Comparison of ENCODE assay signal across 8 cellular contexts in the genomic region with DNA sequence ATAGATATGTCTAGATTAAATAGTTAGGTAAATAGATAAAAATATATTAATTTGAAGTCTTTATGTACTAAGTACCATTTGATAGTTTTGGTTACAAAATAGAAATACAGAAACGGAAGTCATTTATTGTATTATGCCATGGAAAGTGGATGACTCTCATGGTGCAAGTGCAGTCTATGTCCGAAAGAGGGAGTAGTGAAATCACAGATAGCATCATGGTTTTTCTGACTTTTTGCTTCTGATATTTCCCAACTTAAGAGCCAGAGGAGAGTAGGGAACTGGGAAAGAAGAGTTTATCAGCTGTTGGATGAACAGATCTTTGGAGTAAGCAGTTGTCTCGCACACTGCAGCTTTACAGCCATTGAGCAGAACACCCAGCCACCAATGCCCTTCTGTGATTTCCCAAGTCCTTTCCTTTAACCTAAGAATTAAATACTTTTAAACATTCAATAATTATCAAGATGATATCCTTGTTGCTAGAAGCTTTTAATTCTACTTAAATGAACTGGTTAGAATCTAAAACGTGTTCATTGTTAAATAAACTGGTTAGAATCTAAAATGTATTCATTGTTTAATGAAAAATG. TPM values are rescaled to one million over a fixed set of nuclear protein-coding genes. Genes with fewer than 3 reads are reported as not detected.
DNase-seq lines count a peak whose midpoint lies in the region; ATAC-seq and TF ChIP-seq lines count a peak whose summit lies in the region.

No MANE protein-coding gene starts in this region.

- CTCF ChIA-PET in AG04449 (lab: Yijun Ruan, JAX): interaction anchor here (0.6 to 7.0 kb wide), 27 partner anchors 10 to 592 kb away, joined by 3 to 92 read pairs (median 4); a partner anchor contains a TSS

- no peaks in the 10 kb centered on the region for H3K36me3 ChIP-seq in breast epithelium

- TF ChIP-seq POLR2A in GM18505 (IDR thresholded peaks at IDR 0.05; ENCODE audit: borderline replicate concordance, extremely low read depth, insufficient read depth, insufficient read length) (no peak), breast epithelium (IDR thresholded peaks at IDR 0.05) (no peak)

- intact Hi-C loops in breast epithelium (cut with DNase I; ENCODE audit: low total_unique reads): no loop called here

- H3K27ac ChIP-seq in breast epithelium: no peak overlapping the region

- H3K9me3 ChIP-seq in breast epithelium: no peaks in the 10 kb centered on the region

- peak; percentile 71 for TF ChIP-seq CTCF in AG04449 (IDR thresholded peaks at IDR 0.05; ENCODE audit: insufficient read depth, low read length, missing control alignments)
- peak; percentile 51 to 75 (median 67) for TF ChIP-seq CTCF in breast epithelium (IDR thresholded peaks at IDR 0.05)

- no peak for DNase-seq in AG04449 (ENCODE audit: low read depth, low spot score)
- peak; percentile 47 to 66 for DNase-seq in NCI-H526 (lab: John Stamatoyannopoulos, UW)
- DNase-seq in breast epithelium (ENCODE audit: low spot score in 2 of 2): no peak
- peak; percentile 65 for DNase-seq in kidney tubule cell (ENCODE audit: low spot score)
- no peak for DNase-seq in effector CD4-positive, alpha-beta T cell
- no peak for DNase-seq in stimulated activated CD8-positive, alpha-beta memory T cell treated with anti-CD3 and anti-CD28 coated beads, Interleukin-4, amount 100 ng/mL, for 48 hours

- no peaks in the 10 kb centered on the region for H3K27me3 ChIP-seq in breast epithelium

- no peaks in the 10 kb centered on the region for H3K4me1 ChIP-seq in breast epithelium

- POLR2A ChIA-PET in AG04449 (lab: Yijun Ruan, JAX): no interaction called here

- peak; percentile 55 for ATAC-seq in GM18505 (IDR thresholded peaks at IDR 0.05; ENCODE audit: unreplicated experiment)
- ATAC-seq in HG03095 (IDR thresholded peaks at IDR 0.05; ENCODE audit: unreplicated experiment): peak; percentile 79

- H3K4me3 ChIP-seq in AG04449 (ENCODE audit: low read depth, low read length) (no peak overlapping the region), breast epithelium (no peak overlapping the region)

RNA-seq across cellular contexts. Expression of a gene that starts 18.4 kb away (rescaled TPM):
- total RNA-seq in breast epithelium: 10 to 100 TPM; 20.3 to 58.7 (median 29.3) TPM

RNA-seq across cellular contexts. Expression of a gene that starts 46.4 kb away (rescaled TPM):
- 10 to 100 TPM; 16.0 to 20.2 (median 19.0) TPM for total RNA-seq in breast epithelium

Comparison
In these comparisons a context has a peak if more than half of its experiments do, and no peak if none do; other contexts are left out.
1. DNase-seq: peak in NCI-H526 (2 of 2) and kidney tubule cell (single experiment); none in AG04449 (single experiment), breast epithelium (0 of 2), effector CD4-positive, alpha-beta T cell (single experiment) and stimulated activated CD8-positive, alpha-beta memory T cell treated with anti-CD3 and anti-CD28 coated beads, Interleukin-4, amount 100 ng/mL, for 48 hours (single experiment).